22 cellular contexts compared by ENCODE assay signal in genomic region chr6:398065-398464, GRCh38. TPM values are rescaled to one million over a fixed set of nuclear protein-coding genes. Genes with fewer than 3 reads are reported as not detected.
A peak's percentile ranks its signal among the peaks of the same experiment; 100 is the strongest.
DNase-seq lines count a peak whose midpoint lies in the region; ATAC-seq, FAIRE-seq and TF ChIP-seq lines count a peak whose summit lies in the region.
"Had no signal": no experiment of that assay in that cellular context is flagged by ENCODE, and none has a peak within 500 bp of the region (broad histone marks: within the 10 kb centered on the region; RNA-seq: fewer than 3 reads in every experiment).

No MANE protein-coding gene starts in this region.

- peak overlapping the region; percentile 80 for H3K27ac Mint-ChIP-seq in activated naive CD4-positive, alpha-beta T cell treated with anti-CD3 and anti-CD28 coated beads, Interleukin-2, amount 50 U/mL, for 24 hours
- peak overlapping the region; percentile 75 for H3K27ac Mint-ChIP-seq in activated T-helper 2 cell treated with anti-CD3 and anti-CD28 coated beads, Interferon-gamma antibody, Interleukin-2, Interleukin-4, amounts not matched to agents 10 μg/mL and 5 μg/mL and 100 μg/mL, durations not matched to agents 14 hours and 24 hours and 36 hours
- peak overlapping the region; percentile 94 to 95 for H3K27ac Mint-ChIP-seq in stimulated activated naive CD8-positive, alpha-beta T cell treated with anti-CD3 and anti-CD28 coated beads, Interleukin-15, amount 100 ng/mL, for 72 hours
- H3K27ac Mint-ChIP-seq: CD8-positive, alpha-beta T cell had no signal

- TF ChIP-seq CTCF in kidney (IDR thresholded peaks at IDR 0.05; ENCODE audit: borderline replicate concordance, extremely low read depth, insufficient read depth) = no peak

- H3K9ac ChIP-seq in kidney (ENCODE audit: low read length in 2 of 2) = no peak overlapping the region
- H3K9ac ChIP-seq: parathyroid adenoma had no signal

- intact Hi-C loops in activated T-helper 2 cell treated with anti-CD3 and anti-CD28 coated beads, Interferon-gamma antibody, Interleukin-2, Interleukin-4, amounts not matched to agents 10 μg/mL and 5 μg/mL and 100 μg/mL, durations not matched to agents 14 hours and 24 hours and 36 hours (cut with micrococcal nuclease) = loop anchor here (2.0 kb wide), 1 partner anchor 105 kb away; the partner anchor contains the start of gene DUSP22
- intact Hi-C loops in kidney (cut with DNase I) = no loop called here

- H3K27ac ChIP-seq in kidney (ENCODE audit: low read depth in 2 of 2, low read length in 2 of 2) = no peak overlapping the region
- H3K27ac ChIP-seq: brain microvascular endothelial cell, parathyroid adenoma, right atrium auricular region, RWPE1, SK-N-MC, tibial artery had no signal

- H3K4me1 ChIP-seq in kidney (ENCODE audit: control insufficient read depth in 1 of 2, insufficient read depth in 1 of 2, low read depth in 1 of 2, low read length in 2 of 2) = no peaks in the 10 kb centered on the region
- H3K4me1 ChIP-seq: parathyroid adenoma had no signal

- no peak for ATAC-seq in stimulated activated naive CD8-positive, alpha-beta T cell treated with anti-CD3 and anti-CD28 coated beads, Interleukin-15, amount 100 ng/mL, for 72 hours
- ATAC-seq: CD8-positive, alpha-beta T cell had no signal

- FAIRE-seq in GM18507 (lab: Jason Lieb, UNC) (peak; percentile 12), kidney (lab: Jason Lieb, UNC) (no peak)
- FAIRE-seq: H54 had no signal

- H3K27me3 Mint-ChIP-seq in activated naive CD4-positive, alpha-beta T cell treated with anti-CD3 and anti-CD28 coated beads, Interleukin-2, amount 50 U/mL, for 24 hours = peaks cover 2% of the 10 kb centered on the region
- no peaks in the 10 kb centered on the region for H3K27me3 Mint-ChIP-seq in activated T-helper 2 cell treated with anti-CD3 and anti-CD28 coated beads, Interferon-gamma antibody, Interleukin-2, Interleukin-4, amounts not matched to agents 10 μg/mL and 5 μg/mL and 100 μg/mL, durations not matched to agents 14 hours and 24 hours and 36 hours (ENCODE audit: low read depth)
- no peaks in the 10 kb centered on the region for H3K27me3 Mint-ChIP-seq in stimulated activated naive CD8-positive, alpha-beta T cell treated with anti-CD3 and anti-CD28 coated beads, Interleukin-15, amount 100 ng/mL, for 72 hours

- peaks cover 69% of the 10 kb centered on the region for H3K36me3 Mint-ChIP-seq in activated naive CD4-positive, alpha-beta T cell treated with anti-CD3 and anti-CD28 coated beads, Interleukin-2, amount 50 U/mL, for 24 hours
- peaks cover 93% of the 10 kb centered on the region for H3K36me3 Mint-ChIP-seq in activated T-helper 2 cell treated with anti-CD3 and anti-CD28 coated beads, Interferon-gamma antibody, Interleukin-2, Interleukin-4, amounts not matched to agents 10 μg/mL and 5 μg/mL and 100 μg/mL, durations not matched to agents 14 hours and 24 hours and 36 hours (ENCODE audit: low read depth)

- H3K9me3 Mint-ChIP-seq in activated naive CD4-positive, alpha-beta T cell treated with anti-CD3 and anti-CD28 coated beads, Interleukin-2, amount 50 U/mL, for 24 hours = peaks cover 5% of the 10 kb centered on the region
- no peaks in the 10 kb centered on the region for H3K9me3 Mint-ChIP-seq in activated T-helper 2 cell treated with anti-CD3 and anti-CD28 coated beads, Interferon-gamma antibody, Interleukin-2, Interleukin-4, amounts not matched to agents 10 μg/mL and 5 μg/mL and 100 μg/mL, durations not matched to agents 14 hours and 24 hours and 36 hours
- no peaks in the 10 kb centered on the region for H3K9me3 Mint-ChIP-seq in stimulated activated naive CD8-positive, alpha-beta T cell treated with anti-CD3 and anti-CD28 coated beads, Interleukin-15, amount 100 ng/mL, for 72 hours
- H3K9me3 Mint-ChIP-seq: CD8-positive, alpha-beta T cell; T-helper 1 cell treated with Interleukin-12 subunit alpha and Interleukin-12 subunit beta and Interleukin-4 antibody, amounts not matched to agents 30 μg/mL and 1 μg/mL, for 36 hours had no signal

- no peaks in the 10 kb centered on the region for H3K9me3 ChIP-seq in kidney (ENCODE audit: control insufficient read depth in 1 of 2, low read length in 2 of 2)
- H3K9me3 ChIP-seq: right atrium auricular region, tibial artery had no signal

- no peak for DNase-seq in activated naive CD4-positive, alpha-beta T cell treated with Interleukin-2 at 50 U/mL for 16 hours
- DNase-seq in GM18507 (ENCODE audit: extremely low spot score, insufficient read length, low read depth) (no peak), NCI-H1048 (lab: John Stamatoyannopoulos, UW) (no peak), kidney (no peak)
- DNase-seq in activated T-helper 2 cell treated with anti-CD3 and anti-CD28 coated beads, Interferon-gamma antibody, Interleukin-2, Interleukin-4, amounts not matched to agents 10 μg/mL and 5 μg/mL and 100 μg/mL, durations not matched to agents 14 hours and 24 hours and 36 hours (ENCODE audit: low spot score) = no peak
- DNase-seq in stimulated activated naive CD8-positive, alpha-beta T cell treated with anti-CD3 and anti-CD28 coated beads, Interleukin-15, amount 100 ng/mL, for 72 hours = no peak
- DNase-seq: activated CD4-positive, alpha-beta T cell treated with anti-CD3 and anti-CD28 coated beads for 48 hours; brain microvascular endothelial cell; CD8-positive, alpha-beta T cell; islet precursor cell; MV-4-11; NCI-H1694; stimulated activated CD4-positive, alpha-beta T cell treated with anti-CD3 and anti-CD28 coated beads, Interleukin-2, amount 100 ng/mL, for 48 hours; stimulated activated naive CD4-positive, alpha-beta T cell treated with Interleukin-2 at 50 U/mL for 16 hours; tibial artery had no signal

- no peak overlapping the region for H3K4me3 ChIP-seq in kidney (ENCODE audit: low read length in 2 of 2)
- H3K4me3 ChIP-seq: right atrium auricular region, SK-N-MC, tibial artery had no signal

- H3K4me1 Mint-ChIP-seq in activated naive CD4-positive, alpha-beta T cell treated with anti-CD3 and anti-CD28 coated beads, Interleukin-2, amount 50 U/mL, for 24 hours = peaks cover 80% of the 10 kb centered on the region
- H3K4me1 Mint-ChIP-seq in activated T-helper 2 cell treated with anti-CD3 and anti-CD28 coated beads, Interferon-gamma antibody, Interleukin-2, Interleukin-4, amounts not matched to agents 10 μg/mL and 5 μg/mL and 100 μg/mL, durations not matched to agents 14 hours and 24 hours and 36 hours (ENCODE audit: low read depth) = peaks cover 71% of the 10 kb centered on the region
- H3K4me1 Mint-ChIP-seq in stimulated activated naive CD8-positive, alpha-beta T cell treated with anti-CD3 and anti-CD28 coated beads, Interleukin-15, amount 100 ng/mL, for 72 hours = peaks cover 87% of the 10 kb centered on the region

- no peaks in the 10 kb centered on the region for H3K36me3 ChIP-seq in kidney (ENCODE audit: control insufficient read depth in 1 of 2, insufficient read depth in 2 of 2, low read length in 2 of 2)
- H3K36me3 ChIP-seq: brain microvascular endothelial cell, right atrium auricular region, tibial artery had no signal

- peak overlapping the region; percentile 86 for H3K4me3 Mint-ChIP-seq in activated naive CD4-positive, alpha-beta T cell treated with anti-CD3 and anti-CD28 coated beads, Interleukin-2, amount 50 U/mL, for 24 hours
- peak overlapping the region; percentile 79 for H3K4me3 Mint-ChIP-seq in activated T-helper 2 cell treated with anti-CD3 and anti-CD28 coated beads, Interferon-gamma antibody, Interleukin-2, Interleukin-4, amounts not matched to agents 10 μg/mL and 5 μg/mL and 100 μg/mL, durations not matched to agents 14 hours and 24 hours and 36 hours (ENCODE audit: low read depth)
- peak overlapping the region; percentile 79 to 93 for H3K4me3 Mint-ChIP-seq in stimulated activated naive CD8-positive, alpha-beta T cell treated with anti-CD3 and anti-CD28 coated beads, Interleukin-15, amount 100 ng/mL, for 72 hours
- H3K4me3 Mint-ChIP-seq: CD8-positive, alpha-beta T cell had no signal

RNA-seq across cellular contexts. Expression of gene IRF4, which starts 6.5 kb away (rescaled TPM):
- total RNA-seq in activated T-helper 2 cell treated with anti-CD3 and anti-CD28 coated beads, Interferon-gamma antibody, Interleukin-2, Interleukin-4, amounts not matched to agents 10 μg/mL and 5 μg/mL and 100 μg/mL, durations not matched to agents 14 hours and 24 hours and 36 hours = 1,053 and 1,062 TPM in 2 replicates
- total RNA-seq in kidney = 23.7 TPM
- polyA plus RNA-seq in kidney (ENCODE audit: insufficient read depth, low read depth, low replicate concordance) = not detected

Comparison
In these comparisons a context has a peak if more than half of its experiments do, and no peak if none do; other contexts are left out.
1. RNA of gene IRF4, which starts 6.5 kb away (total RNA-seq): 1,053 to 1,062 TPM in activated T-helper 2 cell treated with anti-CD3 and anti-CD28 coated beads, Interferon-gamma antibody, Interleukin-2, Interleukin-4, amounts not matched to agents 10 μg/mL and 5 μg/mL and 100 μg/mL, durations not matched to agents 14 hours and 24 hours and 36 hours; 23.7 TPM in kidney (single experiment); every median in the first group is over 10 times any median in the second.
2. Peak in every context shown above with its lines, with median percentiles within 50 percentile points of each other: H3K27ac Mint-ChIP-seq and H3K4me3 Mint-ChIP-seq.